Comparison of ENCODE assay signal across 1 cellular context in genomic region chr9:6459718-6460117, GRCh38.
TF ChIP-seq lines count a peak whose summit lies in the region.

No MANE protein-coding gene starts in this region.

TF ChIP-seq in GM12878, 131 proteins besides CTCF, POLR2A, EP300 and RAD21:
- TF ChIP-seq YY1 (IDR thresholded peaks at IDR 0.05; ENCODE audit: low read depth, low read length) (no peak), BHLHE40 (IDR thresholded peaks at IDR 0.05; ENCODE audit: borderline replicate concordance in 1 of 2, low read depth in 2 of 2, low read length in 1 of 2) (peak in 1 of 2 experiments; percentile 33; a peak in 1 of 4 replicates)
TF ChIP-seq in GM12878: peak in this region for 1.
